9 cellular contexts compared by ENCODE assay signal in the genomic region with DNA sequence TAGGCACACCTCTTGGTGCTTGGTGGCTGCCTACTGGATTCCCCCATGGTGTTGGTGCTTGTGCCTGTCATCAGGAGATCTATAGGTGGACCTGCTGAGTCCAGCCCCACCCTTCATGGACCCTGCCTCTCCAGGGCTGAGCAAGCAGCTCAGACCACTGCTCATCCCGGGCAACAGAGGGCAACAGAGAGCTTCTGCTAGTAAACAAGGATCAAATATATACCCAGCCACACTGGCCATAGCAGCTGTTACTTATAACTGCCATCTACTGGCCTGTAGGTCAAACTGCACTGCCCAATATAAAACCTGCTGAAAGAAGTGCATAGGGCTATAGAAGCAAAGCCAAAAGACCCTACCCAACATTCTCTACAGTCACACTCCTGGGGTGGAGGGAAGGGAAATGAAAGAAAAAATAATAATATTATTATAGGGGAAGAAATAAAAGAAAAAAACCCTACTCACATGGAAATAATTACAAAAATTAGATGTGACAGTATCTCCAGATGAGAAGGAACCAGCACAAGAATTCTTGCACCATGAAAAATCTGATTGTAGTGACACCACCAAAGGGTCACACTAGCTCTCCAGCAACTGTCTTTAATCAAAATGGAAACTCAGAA. TPM values are rescaled to one million over a fixed set of nuclear protein-coding genes. Genes with fewer than 3 reads are reported as not detected.
DNase-seq lines count a peak whose midpoint lies in the region; ATAC-seq and TF ChIP-seq lines count a peak whose summit lies in the region.
"Had no signal": no experiment of that assay in that cellular context is flagged by ENCODE, and none has a peak within 500 bp of the region (broad histone marks: within the 10 kb centered on the region; RNA-seq: fewer than 3 reads in every experiment).

No MANE protein-coding gene starts in this region.

- no peak for TF ChIP-seq EP300 in suprapubic skin (IDR thresholded peaks at IDR 0.05)

- peak; percentile 13 for TF ChIP-seq CTCF in MCF 10A (IDR thresholded peaks at IDR 0.05; ENCODE audit: unreplicated experiment)
- no peak for TF ChIP-seq CTCF in breast epithelium (IDR thresholded peaks at IDR 0.05)
- TF ChIP-seq CTCF in NB4 (IDR thresholded peaks at IDR 0.05; ENCODE audit: low read depth, low read length): peak; percentile 93
- no peak for TF ChIP-seq CTCF in activated B cell treated with CpG ODN at 0.5 μM for 24 hours (IDR thresholded peaks at IDR 0.05)
- peak in 1 of 2 donors; percentile 20 for TF ChIP-seq CTCF in suprapubic skin (IDR thresholded peaks at IDR 0.05)

- ATAC-seq in HG02623 (IDR thresholded peaks at IDR 0.05; ENCODE audit: unreplicated experiment): peak; percentile 100
- peak; percentile 100 for ATAC-seq in activated B cell treated with CpG ODN at 0.5 μM for 24 hours (ENCODE audit: low read depth)

- WGBS in suprapubic skin: 0% methylated on average over 1 of the region's 1 CpG

- DNase-seq in MCF 10A (ENCODE audit: unreplicated experiment): peak; percentile 25
- no peak for DNase-seq in breast epithelium (ENCODE audit: low spot score in 2 of 2)
- peak; percentile 87 for DNase-seq in NB4 (ENCODE audit: low read depth)
- DNase-seq in activated B cell treated with CpG ODN at 0.5 μM for 24 hours: peak; percentile 31
- peak in 2 of 3 donors; percentile 12 to 27 for DNase-seq in effector memory CD4-positive, alpha-beta T cell
- peak; percentile 16 for DNase-seq in pons (ENCODE audit: low spot score)
- DNase-seq in suprapubic skin (ENCODE audit: low spot score in 2 of 2): no peak
- DNase-seq: pancreas had no signal

- H3K9me3 ChIP-seq in breast epithelium (peaks cover 10 to 33% of the 10 kb centered on the region in 2 donors), suprapubic skin (peaks cover 20% of the 10 kb centered on the region)
- H3K9me3 ChIP-seq in effector memory CD4-positive, alpha-beta T cell (ENCODE audit: control insufficient read depth, low read length): peaks cover 13% of the 10 kb centered on the region
- H3K9me3 ChIP-seq: pancreas had no signal

- intact Hi-C loops in MCF 10A (cut with micrococcal nuclease) (no loop called here), breast epithelium (cut with DNase I; ENCODE audit: low total_unique reads) (no loop called here), activated B cell treated with CpG ODN at 0.5 μM for 24 hours (cut with micrococcal nuclease) (loop anchor here (1.0 to 5.0 kb wide), 6 partner anchors 33 to 762 kb away; a partner anchor contains a TSS)

- no peaks in the 10 kb centered on the region for H3K4me1 ChIP-seq in breast epithelium
- peaks cover 7% of the 10 kb centered on the region for H3K4me1 ChIP-seq in effector memory CD4-positive, alpha-beta T cell (ENCODE audit: control insufficient read depth, insufficient read depth, low read length, poor library complexity, severe bottlenecking)
- no peaks in the 10 kb centered on the region for H3K4me1 ChIP-seq in suprapubic skin
- H3K4me1 ChIP-seq: pancreas had no signal

- TF ChIP-seq POLR2A in breast epithelium (IDR thresholded peaks at IDR 0.05): no peak
- TF ChIP-seq POLR2A in NB4 (IDR thresholded peaks at IDR 0.05; ENCODE audit: extremely low read depth, insufficient read length): no peak
- no peak for TF ChIP-seq POLR2A in suprapubic skin (IDR thresholded peaks at IDR 0.05)

- H3K4me3 Mint-ChIP-seq in MCF 10A (ENCODE audit: unreplicated experiment): no peak overlapping the region
- no peak overlapping the region for H3K4me3 Mint-ChIP-seq in activated B cell treated with CpG ODN at 0.5 μM for 24 hours

- H3K27ac ChIP-seq in breast epithelium: no peak overlapping the region
- no peak overlapping the region for H3K27ac ChIP-seq in effector memory CD4-positive, alpha-beta T cell (ENCODE audit: insufficient read depth, low read length, poor library complexity, severe bottlenecking)
- no peak overlapping the region for H3K27ac ChIP-seq in suprapubic skin
- H3K27ac ChIP-seq: pancreas had no signal

- peaks cover 15% of the 10 kb centered on the region for H3K9me3 Mint-ChIP-seq in MCF 10A (ENCODE audit: unreplicated experiment)
- no peaks in the 10 kb centered on the region for H3K9me3 Mint-ChIP-seq in activated B cell treated with CpG ODN at 0.5 μM for 24 hours

- CTCF ChIA-PET in MCF 10A (lab: Yijun Ruan, JAX): interaction anchor here (0.7 kb wide), 1 partner anchor 643 kb away, joined by 4 read pairs; no protein-coding TSS in a partner anchor
- CTCF ChIA-PET in activated B cell treated with CpG ODN at 0.5 μM for 24 hours (lab: Charles Lee): interaction anchor here (0.6 to 3.1 kb wide), 27 partner anchors 10 to 762 kb away, joined by 3 to 59 read pairs (median 5); a partner anchor contains a TSS

- no TSS peak for BruUV-seq in MCF 10A (replicated peaks; lab: Mats Ljungman, UMichigan)

- POLR2A ChIA-PET in MCF 10A (lab: Yijun Ruan, JAX) (interaction anchor here (0.6 kb wide), 1 partner anchor 9 kb away, joined by 3 read pairs; no protein-coding TSS in a partner anchor), activated B cell treated with CpG ODN at 0.5 μM for 24 hours (lab: Charles Lee) (interaction anchor here (0.7 to 1.9 kb wide), 5 partner anchors 33 to 99 kb away, joined by 3 to 19 read pairs (median 3); a partner anchor contains a TSS)

- H3K4me1 Mint-ChIP-seq in MCF 10A (ENCODE audit: insufficient read depth, unreplicated experiment): no peaks in the 10 kb centered on the region
- H3K4me1 Mint-ChIP-seq in activated B cell treated with CpG ODN at 0.5 μM for 24 hours: peaks cover 2% of the 10 kb centered on the region

- H3K27ac Mint-ChIP-seq in MCF 10A (ENCODE audit: low read depth, unreplicated experiment) (no peak overlapping the region), activated B cell treated with CpG ODN at 0.5 μM for 24 hours (no peak overlapping the region)

- H3K36me3 Mint-ChIP-seq in MCF 10A (ENCODE audit: insufficient read depth, unreplicated experiment) (no peaks in the 10 kb centered on the region), activated B cell treated with CpG ODN at 0.5 μM for 24 hours (ENCODE audit: low read depth) (no peaks in the 10 kb centered on the region)

- no peaks in the 10 kb centered on the region for H3K27me3 ChIP-seq in breast epithelium
- no peaks in the 10 kb centered on the region for H3K27me3 ChIP-seq in effector memory CD4-positive, alpha-beta T cell (replicated peaks; ENCODE audit: control insufficient read depth, insufficient read depth, low read length, poor library complexity, severe bottlenecking)
- H3K27me3 ChIP-seq in suprapubic skin: no peaks in the 10 kb centered on the region
- H3K27me3 ChIP-seq: pancreas had no signal

- H3K27me3 Mint-ChIP-seq in MCF 10A (ENCODE audit: insufficient read depth, unreplicated experiment) (peaks cover 54% of the 10 kb centered on the region), activated B cell treated with CpG ODN at 0.5 μM for 24 hours (peaks cover 34% of the 10 kb centered on the region)

- H3K36me3 ChIP-seq in breast epithelium (no peaks in the 10 kb centered on the region), suprapubic skin (no peaks in the 10 kb centered on the region)
- H3K36me3 ChIP-seq in effector memory CD4-positive, alpha-beta T cell (ENCODE audit: control insufficient read depth, insufficient read depth, low read length): no peaks in the 10 kb centered on the region
- H3K36me3 ChIP-seq: pancreas had no signal

- H3K4me3 ChIP-seq in breast epithelium (no peak overlapping the region), NB4 (ENCODE audit: low read depth, low read length) (no peak overlapping the region), suprapubic skin (no peak overlapping the region)
- no peak overlapping the region for H3K4me3 ChIP-seq in effector memory CD4-positive, alpha-beta T cell (ENCODE audit: insufficient read depth, low read depth, low read length, poor library complexity, severe bottlenecking)
- H3K4me3 ChIP-seq: pancreas had no signal

RNA-seq across cellular contexts. Expression of a gene that starts 54.9 kb away (rescaled TPM):
- total RNA-seq in MCF 10A (2022) (51.7 and 55.1 TPM in 2 replicates), breast epithelium (10 to 100 TPM; 29.5 to 51.1 (median 31.0) TPM), activated B cell treated with CpG ODN at 0.5 μM for 24 hours (40.5 and 53.5 TPM in 2 replicates), suprapubic skin (10 to 100 TPM; 41.7 to 57.3 (median 49.7) TPM)

Comparison
In these comparisons a context has a peak if more than half of its experiments do, and no peak if none do; other contexts are left out.
1. DNase-seq: peak in MCF 10A (single experiment), NB4 (single experiment), activated B cell treated with CpG ODN at 0.5 μM for 24 hours (single experiment), effector memory CD4-positive, alpha-beta T cell (2 of 3) and pons (single experiment); none in breast epithelium (0 of 2) and suprapubic skin (0 of 2).
2. CTCF ChIP-seq: peak in MCF 10A (single experiment) and NB4 (single experiment); none in breast epithelium (0 of 3) and activated B cell treated with CpG ODN at 0.5 μM for 24 hours (single experiment).